In the genomic region with DNA sequence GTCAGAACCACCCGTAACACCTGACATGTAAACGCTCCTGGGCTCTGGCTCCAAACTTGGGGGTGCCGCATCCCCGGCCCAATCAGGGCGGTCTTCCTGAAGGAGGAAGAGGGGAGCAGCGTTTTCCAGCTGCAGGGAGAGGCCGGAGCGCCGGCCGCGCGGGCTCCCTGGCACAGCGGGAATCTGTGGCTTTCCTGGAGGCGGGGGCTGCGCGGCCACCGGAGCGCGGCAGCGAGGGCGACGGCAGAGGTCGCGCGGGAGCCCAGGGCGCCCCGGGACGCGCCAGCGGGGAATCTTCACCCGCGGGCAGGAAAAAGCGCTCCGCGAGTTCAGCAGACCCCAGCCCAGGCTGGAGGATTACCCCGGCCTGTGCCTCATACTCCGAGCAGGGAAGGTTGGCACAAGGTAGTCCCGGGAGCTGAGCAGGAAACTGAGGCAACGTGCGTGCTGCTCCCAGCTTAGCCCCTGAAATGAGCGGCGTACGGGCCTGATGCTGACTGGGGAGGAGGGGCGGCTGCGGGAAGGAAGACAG, we compare ENCODE assay signal across 6 cellular contexts. TPM values are rescaled to one million over a fixed set of nuclear protein-coding genes. Genes with fewer than 3 reads are reported as not detected.
DNase-seq lines count a peak whose midpoint lies in the region; ATAC-seq and TF ChIP-seq lines count a peak whose summit lies in the region.

No MANE protein-coding gene starts in this region.

- intact Hi-C loops in Calu3 (cut with micrococcal nuclease; ENCODE audit: unreplicated experiment) (loop anchor here (1.0 to 5.0 kb wide), 3 partner anchors 16 to 93 kb away; no protein-coding TSS in a partner anchor), lower leg skin (cut with DNase I; ENCODE audit: low total_unique reads) (loop anchor here (5.0 kb wide), 1 partner anchor 90 kb away; a partner anchor contains a TSS)
- intact Hi-C loops in activated CD4-positive, alpha-beta memory T cell treated with anti-CD3 and anti-CD28 coated beads for 36 hours (cut with micrococcal nuclease), result loop anchor here (1.0 to 5.0 kb wide), 9 partner anchors 16 to 360 kb away; a partner anchor contains a TSS

- H3K36me3 Mint-ChIP-seq in Calu3 (ENCODE audit: insufficient read depth, unreplicated experiment), result peaks cover 16% of the 10 kb centered on the region
- peaks cover 2% of the 10 kb centered on the region for H3K36me3 Mint-ChIP-seq in activated CD4-positive, alpha-beta memory T cell treated with anti-CD3 and anti-CD28 coated beads for 36 hours

- ATAC-seq in HG02571 (IDR thresholded peaks at IDR 0.05; ENCODE audit: unreplicated experiment) (peak; percentile 10), GM18873 (IDR thresholded peaks at IDR 0.05; ENCODE audit: low FRiP score, unreplicated experiment) (no peak)

- CTCF ChIA-PET in Calu3 (lab: Charles Lee), result interaction anchor here (0.6 to 3.0 kb wide), 4 partner anchors 16 to 93 kb away, joined by 6 to 16 read pairs (median 10); no protein-coding TSS in a partner anchor
- CTCF ChIA-PET in activated CD4-positive, alpha-beta memory T cell treated with anti-CD3 and anti-CD28 coated beads for 36 hours (lab: Charles Lee), result interaction anchor here (0.6 to 9.3 kb wide), 25 partner anchors 10 to 807 kb away, joined by 3 to 107 read pairs (median 7); a partner anchor contains a TSS

- H3K4me1 Mint-ChIP-seq in Calu3 (ENCODE audit: low read depth, unreplicated experiment), result peaks cover 8% of the 10 kb centered on the region
- peaks cover 19% of the 10 kb centered on the region for H3K4me1 Mint-ChIP-seq in activated CD4-positive, alpha-beta memory T cell treated with anti-CD3 and anti-CD28 coated beads for 36 hours (ENCODE audit: low read depth)

- DNase-seq in Calu3, result no peak
- no peak for DNase-seq in activated CD4-positive, alpha-beta memory T cell treated with anti-CD3 and anti-CD28 coated beads for 36 hours
- DNase-seq in lower leg skin (ENCODE audit: low spot score in 2 of 2), result peak in 1 of 2 donors; percentile 82
- DNase-seq in T-helper 9 cell, result no peak

- H3K4me3 ChIP-seq in lower leg skin (ENCODE audit: low read depth, poor library complexity, severe bottlenecking), result peak overlapping the region; percentile 30

- BruUV-seq in Calu3 (replicated peaks; lab: Mats Ljungman, UMichigan), result no TSS peak

- H3K27ac Mint-ChIP-seq in Calu3 (ENCODE audit: unreplicated experiment), result no peak overlapping the region
- H3K27ac Mint-ChIP-seq in activated CD4-positive, alpha-beta memory T cell treated with anti-CD3 and anti-CD28 coated beads for 36 hours, result no peak overlapping the region

- TF ChIP-seq CTCF in Calu3 (IDR thresholded peaks at IDR 0.05; ENCODE audit: unreplicated experiment) (no peak), lower leg skin (IDR thresholded peaks at IDR 0.05) (no peak)

- H3K9me3 Mint-ChIP-seq in Calu3 (ENCODE audit: low read depth, unreplicated experiment), result no peaks in the 10 kb centered on the region
- H3K9me3 Mint-ChIP-seq in activated CD4-positive, alpha-beta memory T cell treated with anti-CD3 and anti-CD28 coated beads for 36 hours, result no peaks in the 10 kb centered on the region

- POLR2A ChIA-PET in activated CD4-positive, alpha-beta memory T cell treated with anti-CD3 and anti-CD28 coated beads for 36 hours (lab: Charles Lee), result interaction anchor here (1.3 to 1.4 kb wide), 2 partner anchors 16 to 39 kb away, joined by 3 read pairs; no protein-coding TSS in a partner anchor

- no peak for TF ChIP-seq POLR2A in lower leg skin (IDR thresholded peaks at IDR 0.05)

- 1 to 3% methylated on average over 28 to 44 of the region's 45 CpGs for WGBS in lower leg skin, 2 donors

- no peaks in the 10 kb centered on the region for H3K27me3 Mint-ChIP-seq in Calu3 (ENCODE audit: unreplicated experiment)
- peaks cover 35% of the 10 kb centered on the region for H3K27me3 Mint-ChIP-seq in activated CD4-positive, alpha-beta memory T cell treated with anti-CD3 and anti-CD28 coated beads for 36 hours

- H3K4me3 Mint-ChIP-seq in Calu3 (ENCODE audit: low read depth, unreplicated experiment), result peak overlapping the region; percentile 72
- H3K4me3 Mint-ChIP-seq in activated CD4-positive, alpha-beta memory T cell treated with anti-CD3 and anti-CD28 coated beads for 36 hours, result peak overlapping the region; percentile 89

RNA-seq across cellular contexts. Expression of a gene that starts 0.6 kb away (rescaled TPM):
- total RNA-seq in Calu3 (2022), result 1.0 and 1.1 TPM in 2 replicates
- under 1 TPM; 0.64 to 0.75 TPM for total RNA-seq in activated CD4-positive, alpha-beta memory T cell treated with anti-CD3 and anti-CD28 coated beads for 36 hours
- 10 to 100 TPM in 3 of 4 donors, 1 to 10 TPM in 1; 6.1 to 24.1 (median 11.4) TPM for total RNA-seq in lower leg skin

RNA-seq across cellular contexts. Expression of a gene that starts 10.6 kb away (rescaled TPM):
- total RNA-seq in Calu3 (2022) (not detected in 2 replicates), lower leg skin (1 to 10 TPM in 1 of 4 donors, under 1 TPM in 3; 0.30 to 2.3 (median 0.55) TPM)
- under 1 TPM; 0.31 to 0.34 TPM for total RNA-seq in activated CD4-positive, alpha-beta memory T cell treated with anti-CD3 and anti-CD28 coated beads for 36 hours

RNA-seq across cellular contexts. Expression of a gene that starts 22.9 kb away (rescaled TPM):
- 5.8 and 6.0 TPM in 2 replicates for total RNA-seq in Calu3 (2022)
- 10 to 100 TPM; 15.3 to 17.0 TPM for total RNA-seq in activated CD4-positive, alpha-beta memory T cell treated with anti-CD3 and anti-CD28 coated beads for 36 hours
- under 1 TPM in 2 of 4 donors, not detected in 2; 0.56 to 0.84 TPM for total RNA-seq in lower leg skin

RNA-seq across cellular contexts. Expression of a gene that starts 37.5 kb away (rescaled TPM):
- total RNA-seq in Calu3 (2022) (12.6 and 13.0 TPM in 2 replicates), lower leg skin (10 to 100 TPM; 11.5 to 21.2 (median 15.2) TPM)
- 1 to 10 TPM; 6.1 to 6.4 TPM for total RNA-seq in activated CD4-positive, alpha-beta memory T cell treated with anti-CD3 and anti-CD28 coated beads for 36 hours
